In the genomic region with DNA sequence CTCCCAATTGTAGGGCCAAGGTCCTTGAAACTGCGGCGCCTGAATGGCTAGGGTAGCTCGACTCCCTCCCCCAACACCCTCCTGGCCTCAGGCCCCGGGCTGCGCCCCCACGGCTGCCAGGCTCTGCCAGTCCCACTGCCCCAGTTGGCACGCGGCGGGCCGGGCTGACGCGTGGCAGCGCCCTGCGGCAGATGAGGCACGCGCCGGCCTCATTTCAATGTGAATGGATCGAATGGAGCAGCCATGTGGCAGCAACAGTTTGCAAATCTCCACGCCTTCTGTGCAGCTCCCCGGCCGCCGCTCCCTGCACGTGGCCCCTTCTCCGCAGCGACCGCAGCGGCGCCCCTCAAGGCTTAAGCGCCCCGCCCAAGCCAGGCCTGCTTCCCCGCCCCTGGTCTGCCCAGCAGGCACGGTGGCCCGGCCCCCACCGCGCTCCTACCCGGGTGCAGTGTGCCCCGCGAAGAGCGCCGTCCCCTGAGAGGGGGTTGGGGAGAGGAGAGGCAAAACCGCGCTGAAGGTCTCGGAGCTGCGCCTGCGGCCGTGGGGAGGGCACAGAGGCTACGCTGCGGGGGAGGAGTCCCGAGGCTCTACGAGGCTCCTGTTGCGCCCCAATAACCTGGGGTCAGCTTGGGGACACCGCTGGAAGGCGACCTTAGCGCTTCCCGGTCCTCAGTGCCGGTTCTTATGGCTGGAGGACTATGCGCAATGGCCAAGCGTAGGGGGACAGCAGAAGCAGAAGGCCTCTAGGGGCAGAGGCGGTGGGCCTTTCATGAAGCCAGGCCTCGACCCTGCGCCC, we compare ENCODE assay signal across 8 cellular contexts. TPM values are rescaled to one million over a fixed set of nuclear protein-coding genes. Genes with fewer than 3 reads are reported as not detected.
DNase-seq lines count a peak whose midpoint lies in the region; ATAC-seq and TF ChIP-seq lines count a peak whose summit lies in the region.

No MANE protein-coding gene starts in this region.

- peak; percentile 22 for DNase-seq in EH (ENCODE audit: low read depth)
- peak; percentile 76 for DNase-seq in NCI-H345 (lab: John Stamatoyannopoulos, UW)
- no peak for DNase-seq in effector memory CD4-positive, alpha-beta T cell
- DNase-seq in NOMO-1 treated with dmso at 0.1 percent for 144 hours (lab: John Stamatoyannopoulos, UW; ENCODE audit: unreplicated experiment), result no peak

- H3K36me3 ChIP-seq in effector memory CD4-positive, alpha-beta T cell (ENCODE audit: control insufficient read depth, insufficient read depth, low read length), result no peaks in the 10 kb centered on the region
- H3K36me3 ChIP-seq in neural cell (ENCODE audit: insufficient read depth, low read length), result no peaks in the 10 kb centered on the region

- no peaks in the 10 kb centered on the region for H4K20me1 ChIP-seq in neural cell (ENCODE audit: insufficient read depth)

- peaks cover 54% of the 10 kb centered on the region for H3K27me3 ChIP-seq in effector memory CD4-positive, alpha-beta T cell (replicated peaks; ENCODE audit: control insufficient read depth, insufficient read depth, low read length, poor library complexity, severe bottlenecking)
- H3K27me3 ChIP-seq in neural cell (ENCODE audit: insufficient read depth, low read depth, low read length), result peaks cover 86% of the 10 kb centered on the region

- no peaks in the 10 kb centered on the region for H3K79me2 ChIP-seq in neural cell (replicated peaks; ENCODE audit: insufficient read depth, low read length)

- H3K9me3 ChIP-seq in effector memory CD4-positive, alpha-beta T cell (ENCODE audit: control insufficient read depth, low read length), result no peaks in the 10 kb centered on the region
- no peaks in the 10 kb centered on the region for H3K9me3 ChIP-seq in neural cell (ENCODE audit: low read length)

- H3K27ac ChIP-seq in effector memory CD4-positive, alpha-beta T cell (ENCODE audit: insufficient read depth, low read length, poor library complexity, severe bottlenecking), result no peak overlapping the region
- H3K27ac ChIP-seq in neural cell (ENCODE audit: low read length), result no peak overlapping the region

- ATAC-seq in HG02763 (IDR thresholded peaks at IDR 0.05; ENCODE audit: unreplicated experiment) (no peak), GM18498 (IDR thresholded peaks at IDR 0.05; ENCODE audit: unreplicated experiment) (no peak), HG02840 (IDR thresholded peaks at IDR 0.05; ENCODE audit: low FRiP score, unreplicated experiment) (no peak)

- no peak for TF ChIP-seq CTCF in neural cell (IDR thresholded peaks at IDR 0.05; ENCODE audit: poor library complexity, severe bottlenecking)

- no peak overlapping the region for H3K4me2 ChIP-seq in neural cell (ENCODE audit: low read length)

- no peak overlapping the region for H2AFZ ChIP-seq in neural cell (ENCODE audit: low read depth, low read length)

- no peak overlapping the region for H3K9ac ChIP-seq in neural cell (ENCODE audit: low read length)

- TF ChIP-seq EP300 in neural cell (conservative IDR thresholded peaks at IDR 0.05; ENCODE audit: poor library complexity, severe bottlenecking), result no peak

- peak overlapping the region; percentile 32 for H3K4me3 ChIP-seq in effector memory CD4-positive, alpha-beta T cell (ENCODE audit: insufficient read depth, low read depth, low read length, poor library complexity, severe bottlenecking)
- peak overlapping the region; percentile 61 for H3K4me3 ChIP-seq in neural cell (ENCODE audit: low read length)

- H3F3A ChIP-seq in neural cell (ENCODE audit: insufficient read depth, low read length, poor library complexity, severe bottlenecking), result peaks cover 3% of the 10 kb centered on the region

- H3K4me1 ChIP-seq in effector memory CD4-positive, alpha-beta T cell (ENCODE audit: control insufficient read depth, insufficient read depth, low read length, poor library complexity, severe bottlenecking), result peaks cover 55% of the 10 kb centered on the region

- H3K9me2 ChIP-seq in neural cell (ENCODE audit: insufficient read depth, low read length), result no peaks in the 10 kb centered on the region

- no peak for TF ChIP-seq RAD21 in neural cell (conservative IDR thresholded peaks at IDR 0.05)

TF ChIP-seq in neural cell, 6 proteins besides CTCF, POLR2A, EP300 and RAD21:
- TF ChIP-seq SMC3 (conservative IDR thresholded peaks at IDR 0.05; ENCODE audit: poor library complexity) (no peak), MXI1 (conservative IDR thresholded peaks at IDR 0.05; ENCODE audit: poor library complexity, severe bottlenecking) (peak; percentile 77), EZH2 (IDR thresholded peaks at IDR 0.05; ENCODE audit: borderline replicate concordance, insufficient read depth, low read length, poor library complexity, severe bottlenecking) (peak; percentile 26), POLR2AphosphoS5 (IDR thresholded peaks at IDR 0.05) (peak; percentile 13), TAF1 (IDR thresholded peaks at IDR 0.05; ENCODE audit: low read depth) (no peak)

RNA-seq across cellular contexts. Expression of a gene that starts 3.1 kb away (rescaled TPM):
- 2.2 and 2.3 TPM in 2 replicates for polyA plus RNA-seq in neural cell
- polyA minus RNA-seq in neural cell, result 2.2 and 2.7 TPM in 2 replicates

RNA-seq across cellular contexts. Expression of a gene that starts 27.2 kb away (rescaled TPM):
- polyA plus RNA-seq in neural cell, result 3.6 and 7.0 TPM in 2 replicates
- 6.8 and 9.7 TPM in 2 replicates for polyA minus RNA-seq in neural cell

RNA-seq across cellular contexts. Expression of a gene that starts 31.8 kb away (rescaled TPM):
- 13.8 and 16.7 TPM in 2 replicates for polyA plus RNA-seq in neural cell
- 43.4 and 55.8 TPM in 2 replicates for polyA minus RNA-seq in neural cell

RNA-seq across cellular contexts. Expression of a gene that starts 52.0 kb away (rescaled TPM):
- polyA plus RNA-seq in neural cell, result 1.9 and 2.8 TPM in 2 replicates
- polyA minus RNA-seq in neural cell, result 1.9 and 2.3 TPM in 2 replicates

Comparison
In these comparisons a context has a peak if more than half of its experiments do, and no peak if none do; other contexts are left out.
1. DNase-seq: peak in EH (single experiment) and NCI-H345 (single experiment); none in effector memory CD4-positive, alpha-beta T cell (0 of 3) and NOMO-1 treated with dmso at 0.1 percent for 144 hours (single experiment).